In genomic region chr12:12721251-12721689, GRCh38 we compare ENCODE assay signal across 9 cellular contexts. TPM values are rescaled to one million over a fixed set of nuclear protein-coding genes. Genes with fewer than 3 reads are reported as not detected.
DNase-seq lines count a peak whose midpoint lies in the region; ATAC-seq lines count a peak whose summit lies in the region.
"Had no signal": no experiment of that assay in that cellular context is flagged by ENCODE, and none has a peak within 500 bp of the region (broad histone marks: within the 10 kb centered on the region; RNA-seq: fewer than 3 reads in every experiment).

No MANE protein-coding gene starts in this region.

- H3K36me3 ChIP-seq in CD4-positive, CD25-positive, alpha-beta regulatory T cell (ENCODE audit: control insufficient read depth, insufficient read depth, low read length), result peaks cover 38% of the 10 kb centered on the region
- peaks cover 11% of the 10 kb centered on the region for H3K36me3 ChIP-seq in H7 (replicated peaks; ENCODE audit: control insufficient read depth, insufficient read depth, low read length)

- H3K27ac Mint-ChIP-seq in CD4-positive, CD25-positive, alpha-beta regulatory T cell, result peak overlapping the region; percentile 91 to 99 (median 96)
- H3K27ac Mint-ChIP-seq in activated naive CD8-positive, alpha-beta T cell treated with anti-CD3 and anti-CD28 coated beads, Interleukin-2, amount 50 U/mL, for 24 hours, result peak overlapping the region; percentile 96
- peak overlapping the region; percentile 44 to 96 (median 89) for H3K27ac Mint-ChIP-seq in naive B cell

- ATAC-seq in CD4-positive, CD25-positive, alpha-beta regulatory T cell (ENCODE audit: low read depth in 2 of 2), result no peak
- ATAC-seq in activated naive CD8-positive, alpha-beta T cell treated with anti-CD3 and anti-CD28 coated beads, Interleukin-2, amount 50 U/mL, for 24 hours, result no peak
- ATAC-seq in naive B cell (ENCODE audit: low read depth in 2 of 2) (no peak), HG02798 (IDR thresholded peaks at IDR 0.05; ENCODE audit: poor library complexity, unreplicated experiment) (no peak)

- H3K27ac ChIP-seq in CD4-positive, CD25-positive, alpha-beta regulatory T cell (ENCODE audit: insufficient read depth, low read length, poor library complexity, severe bottlenecking), result peak overlapping the region; percentile 98

- peak overlapping the region; percentile 91 to 99 (median 99) for H3K4me3 Mint-ChIP-seq in CD4-positive, CD25-positive, alpha-beta regulatory T cell
- H3K4me3 Mint-ChIP-seq in activated naive CD8-positive, alpha-beta T cell treated with anti-CD3 and anti-CD28 coated beads, Interleukin-2, amount 50 U/mL, for 24 hours, result peak overlapping the region; percentile 98
- H3K4me3 Mint-ChIP-seq in naive B cell, result peak overlapping the region; percentile 75 to 99 (median 93)

- H3K27me3 Mint-ChIP-seq in CD4-positive, CD25-positive, alpha-beta regulatory T cell, result peaks cover 13% of the 10 kb centered on the region
- H3K27me3 Mint-ChIP-seq in activated naive CD8-positive, alpha-beta T cell treated with anti-CD3 and anti-CD28 coated beads, Interleukin-2, amount 50 U/mL, for 24 hours, result peaks cover 6% of the 10 kb centered on the region
- no peaks in the 10 kb centered on the region for H3K27me3 Mint-ChIP-seq in naive B cell

- DNase-seq in CD4-positive, CD25-positive, alpha-beta regulatory T cell, result peak in 2 of 3 donors; percentile 45 to 82
- peak; percentile 21 for DNase-seq in HuH-7.5 (ENCODE audit: low spot score)
- no peak for DNase-seq in activated naive CD8-positive, alpha-beta T cell treated with anti-CD3 and anti-CD28 coated beads, Interleukin-2, amount 50 U/mL, for 24 hours
- DNase-seq in naive B cell, result no peak
- no peak for DNase-seq in H7
- DNase-seq in AG20443 (ENCODE audit: low spot score), result no peak
- DNase-seq in NCI-H2171 (lab: John Stamatoyannopoulos, UW), result no peak
- DNase-seq: mesendoderm had no signal

- H3K4me3 ChIP-seq in CD4-positive, CD25-positive, alpha-beta regulatory T cell (ENCODE audit: low read depth, low read length), result peak overlapping the region; percentile 100
- H3K4me3 ChIP-seq in H7 (ENCODE audit: insufficient read depth, low read depth, low read length), result no peak overlapping the region

- peaks cover 42% of the 10 kb centered on the region for H3K36me3 Mint-ChIP-seq in CD4-positive, CD25-positive, alpha-beta regulatory T cell
- H3K36me3 Mint-ChIP-seq in activated naive CD8-positive, alpha-beta T cell treated with anti-CD3 and anti-CD28 coated beads, Interleukin-2, amount 50 U/mL, for 24 hours (ENCODE audit: low read depth), result peaks cover 50% of the 10 kb centered on the region
- H3K36me3 Mint-ChIP-seq in naive B cell, result peaks cover 24 to 36% of the 10 kb centered on the region in 2 donors

- H3K9me3 Mint-ChIP-seq in CD4-positive, CD25-positive, alpha-beta regulatory T cell, result peaks cover 0 to 10% (median 0%) of the 10 kb centered on the region in 7 donors
- no peaks in the 10 kb centered on the region for H3K9me3 Mint-ChIP-seq in activated naive CD8-positive, alpha-beta T cell treated with anti-CD3 and anti-CD28 coated beads, Interleukin-2, amount 50 U/mL, for 24 hours
- H3K9me3 Mint-ChIP-seq in naive B cell, result no peaks in the 10 kb centered on the region

- no peaks in the 10 kb centered on the region for H3K9me3 ChIP-seq in CD4-positive, CD25-positive, alpha-beta regulatory T cell (ENCODE audit: control insufficient read depth in 2 of 2, low read length in 2 of 2)

- peaks cover 38% of the 10 kb centered on the region for H3K4me1 ChIP-seq in CD4-positive, CD25-positive, alpha-beta regulatory T cell (ENCODE audit: control insufficient read depth, insufficient read depth, low read length, poor library complexity, severe bottlenecking)

- no peaks in the 10 kb centered on the region for H3K27me3 ChIP-seq in CD4-positive, CD25-positive, alpha-beta regulatory T cell (ENCODE audit: control insufficient read depth, insufficient read depth, low read length)
- H3K27me3 ChIP-seq in H7 (ENCODE audit: control insufficient read depth, insufficient read depth, low read length), result peaks cover 69% of the 10 kb centered on the region

- H3K4me1 Mint-ChIP-seq in CD4-positive, CD25-positive, alpha-beta regulatory T cell, result peaks cover 9 to 25% (median 13%) of the 10 kb centered on the region in 4 donors
- H3K4me1 Mint-ChIP-seq in activated naive CD8-positive, alpha-beta T cell treated with anti-CD3 and anti-CD28 coated beads, Interleukin-2, amount 50 U/mL, for 24 hours, result peaks cover 48% of the 10 kb centered on the region
- H3K4me1 Mint-ChIP-seq in naive B cell, result peaks cover 33 to 40% (median 37%) of the 10 kb centered on the region in 3 donors

RNA-seq across cellular contexts. Expression of gene CDKN1B, which starts 4.1 kb away (rescaled TPM):
- 391 TPM for total RNA-seq in CD4-positive, CD25-positive, alpha-beta regulatory T cell
- polyA plus RNA-seq in CD4-positive, CD25-positive, alpha-beta regulatory T cell, result 10 to 100 TPM; 13.4 to 41.7 (median 21.1) TPM
- polyA plus RNA-seq in naive B cell (ENCODE audit: low read depth in 6 of 6), result 10 to 100 TPM in 4 of 6 donors, 1 to 10 TPM in 2; 4.7 to 26.8 (median 14.5) TPM
- total RNA-seq in H7 (2014; rRNA removed; shearing (Covaris generic)), result 11.7 and 16.8 TPM in 2 replicates

RNA-seq across cellular contexts. Expression of gene GPR19, which starts 25.3 kb away (rescaled TPM):
- 5.8 TPM for total RNA-seq in CD4-positive, CD25-positive, alpha-beta regulatory T cell
- 1 to 10 TPM; 3.5 to 6.1 (median 4.0) TPM for polyA plus RNA-seq in CD4-positive, CD25-positive, alpha-beta regulatory T cell
- under 1 TPM in 3 of 6 donors, not detected in 3; 0.16 to 0.52 (median 0.30) TPM for polyA plus RNA-seq in naive B cell (ENCODE audit: low read depth in 6 of 6)
- 4.1 and 5.0 TPM in 2 replicates for total RNA-seq in H7 (2014; rRNA removed; shearing (Covaris generic))

Comparison
In these comparisons a context has a peak if more than half of its experiments do, and no peak if none do; other contexts are left out.
1. DNase-seq: peak in CD4-positive, CD25-positive, alpha-beta regulatory T cell (2 of 3) and HuH-7.5 (single experiment); none in activated naive CD8-positive, alpha-beta T cell treated with anti-CD3 and anti-CD28 coated beads, Interleukin-2, amount 50 U/mL, for 24 hours (single experiment), naive B cell (single experiment), H7 (single experiment), AG20443 (single experiment) and NCI-H2171 (single experiment).
2. RNA of gene CDKN1B, which starts 4.1 kb away (total RNA-seq): 391 TPM in CD4-positive, CD25-positive, alpha-beta regulatory T cell (single experiment); 11.7 to 16.8 TPM in H7; every median in the first group is over 10 times any median in the second.
3. Peak in every context shown above with its lines, with median percentiles within 50 percentile points of each other: H3K27ac Mint-ChIP-seq and H3K4me3 Mint-ChIP-seq.